12 cellular contexts compared by ENCODE assay signal in genomic region chr5:126538579-126538978, GRCh38. TPM values are rescaled to one million over a fixed set of nuclear protein-coding genes. Genes with fewer than 3 reads are reported as not detected.
DNase-seq lines count a peak whose midpoint lies in the region; ATAC-seq, FAIRE-seq and TF ChIP-seq lines count a peak whose summit lies in the region.
"Had no signal": no experiment of that assay in that cellular context is flagged by ENCODE, and none has a peak within 500 bp of the region (broad histone marks: within the 10 kb centered on the region; RNA-seq: fewer than 3 reads in every experiment).

No MANE protein-coding gene starts in this region.

- 84% methylated on average over 1 of the region's 1 CpG for WGBS in thymus

- H3K27me3 Mint-ChIP-seq in HFFc6 (ENCODE audit: insufficient read depth) = peaks cover 2% of the 10 kb centered on the region
- H3K27me3 Mint-ChIP-seq in astrocyte (ENCODE audit: low read depth, unreplicated experiment) = no peaks in the 10 kb centered on the region

- ATAC-seq in foreskin keratinocyte (no peak), GM18520 (IDR thresholded peaks at IDR 0.05; ENCODE audit: unreplicated experiment) (no peak), GM18498 (IDR thresholded peaks at IDR 0.05; ENCODE audit: unreplicated experiment) (no peak)

- H2AFZ ChIP-seq in astrocyte (ENCODE audit: low read depth, low read length) = no peak overlapping the region

- H3K4me1 Mint-ChIP-seq in HFFc6 (ENCODE audit: low read depth) (peaks cover 32% of the 10 kb centered on the region), astrocyte (ENCODE audit: low read depth, unreplicated experiment) (no peaks in the 10 kb centered on the region)

- H3K27ac ChIP-seq in astrocyte (ENCODE audit: low read depth, low read length) (peak overlapping the region; percentile 32), foreskin keratinocyte (peak overlapping the region; percentile 16), thymus (ENCODE audit: low read depth) (peak overlapping the region; percentile 12)

- H3K36me3 ChIP-seq in astrocyte (ENCODE audit: insufficient read depth, low read length) (no peaks in the 10 kb centered on the region), thymus (ENCODE audit: control insufficient read depth, insufficient read depth) (no peaks in the 10 kb centered on the region)
- H3K36me3 ChIP-seq: adrenal gland had no signal

- FAIRE-seq in astrocyte (lab: Jason Lieb, UNC) = no peak

- no peak overlapping the region for H3K4me2 ChIP-seq in astrocyte (ENCODE audit: low read length)

- H3K4me3 Mint-ChIP-seq in HFFc6 (no peak overlapping the region), astrocyte (ENCODE audit: unreplicated experiment) (no peak overlapping the region)
- H3K4me3 Mint-ChIP-seq: activated CD8-positive, alpha-beta memory T cell treated with anti-CD3 and anti-CD28 coated beads, Interleukin-2, amount 10 ng/mL, durations not matched to agents 7 days and 5 days had no signal

- no peaks in the 10 kb centered on the region for H3K79me2 ChIP-seq in astrocyte (ENCODE audit: insufficient read depth, low read length)

- no peaks in the 10 kb centered on the region for H3K27me3 ChIP-seq in astrocyte (ENCODE audit: insufficient read depth, low read length)
- no peaks in the 10 kb centered on the region for H3K27me3 ChIP-seq in foreskin keratinocyte
- H3K27me3 ChIP-seq in thymus (ENCODE audit: control insufficient read depth, insufficient read depth) = no peaks in the 10 kb centered on the region
- H3K27me3 ChIP-seq: adrenal gland had no signal

- H3K36me3 Mint-ChIP-seq in HFFc6 (ENCODE audit: low read depth) (no peaks in the 10 kb centered on the region), astrocyte (ENCODE audit: low read depth, unreplicated experiment) (peaks cover 2% of the 10 kb centered on the region)
- H3K36me3 Mint-ChIP-seq: activated CD8-positive, alpha-beta memory T cell treated with anti-CD3 and anti-CD28 coated beads, Interleukin-2, amount 10 ng/mL, durations not matched to agents 7 days and 5 days had no signal

- H3K9ac ChIP-seq in astrocyte (ENCODE audit: low read length) = no peak overlapping the region

- no peak for DNase-seq in HFFc6
- no peak for DNase-seq in astrocyte (ENCODE audit: low read depth)
- DNase-seq in foreskin keratinocyte = no peak
- no peak for DNase-seq in activated T-cell treated with anti-CD3 and anti-CD28 coated beads, Interleukin-2, amount 50 U/mL, for 1 hour
- DNase-seq in HCEC 1CT = no peak
- DNase-seq: activated CD8-positive, alpha-beta memory T cell treated with anti-CD3 and anti-CD28 coated beads, Interleukin-2, amount 10 ng/mL, durations not matched to agents 7 days and 5 days; activated effector memory CD4-positive, alpha-beta T cell treated with Interleukin-2 at 50 U/mL for 16 hours had no signal

- H3K4me3 ChIP-seq in astrocyte (ENCODE audit: insufficient read depth, low read depth, low read length) = no peak overlapping the region
- H3K4me3 ChIP-seq in thymus (ENCODE audit: low read length) = no peak overlapping the region
- H3K4me3 ChIP-seq: adrenal gland had no signal

- no peaks in the 10 kb centered on the region for H4K20me1 ChIP-seq in astrocyte (ENCODE audit: insufficient read depth, low read length)

- H3K4me1 ChIP-seq in astrocyte (ENCODE audit: insufficient read depth, low read length) (peaks cover 3% of the 10 kb centered on the region), foreskin keratinocyte (no peaks in the 10 kb centered on the region), thymus (ENCODE audit: control insufficient read depth, insufficient read depth, low read length) (no peaks in the 10 kb centered on the region)
- H3K4me1 ChIP-seq: Caco-2 had no signal

- 0 out of 2 replicates have a peak, but pooled peaks cover 7% of the 10 kb centered on the region for H3K9me3 Mint-ChIP-seq in HFFc6
- H3K9me3 Mint-ChIP-seq in astrocyte (ENCODE audit: unreplicated experiment) = no peaks in the 10 kb centered on the region

- H3K27ac Mint-ChIP-seq in HFFc6 (peak overlapping the region; percentile 92), astrocyte (ENCODE audit: unreplicated experiment) (peak overlapping the region; percentile 86)
- H3K27ac Mint-ChIP-seq: activated CD8-positive, alpha-beta memory T cell treated with anti-CD3 and anti-CD28 coated beads, Interleukin-2, amount 10 ng/mL, durations not matched to agents 7 days and 5 days had no signal

- no peak for TF ChIP-seq CTCF in HFFc6 (IDR thresholded peaks at IDR 0.05)
- no peak for TF ChIP-seq CTCF in astrocyte (IDR thresholded peaks at IDR 0.05; ENCODE audit: insufficient read depth, low read depth, low read length)
- no peak for TF ChIP-seq CTCF in foreskin keratinocyte (conservative IDR thresholded peaks at IDR 0.05)

- H3K9me3 ChIP-seq in astrocyte (ENCODE audit: insufficient read depth, low read depth, low read length) = no peaks in the 10 kb centered on the region
- no peaks in the 10 kb centered on the region for H3K9me3 ChIP-seq in thymus (ENCODE audit: control insufficient read depth)
- H3K9me3 ChIP-seq: adrenal gland, Caco-2 had no signal

RNA-seq across cellular contexts. Expression of gene ALDH7A1, which starts 56.4 kb away (rescaled TPM):
- 10 to 100 TPM; 81.1 to 99.9 (median 90.6) TPM for total RNA-seq in HFFc6 (2021; fragmentation: NEBNext Ultra II Directional; extraction: Animal tissue kit (Norgen Biotek cat#: 25700))
- 85.5 and 90.6 TPM in 2 replicates for total RNA-seq in astrocyte
- total RNA-seq in foreskin keratinocyte = 111 and 126 TPM in 2 replicates
- polyA plus RNA-seq in foreskin keratinocyte = 112 and 123 TPM in 2 replicates
- 29.9 TPM for polyA plus RNA-seq in thymus
